ENCODE assay signal across 9 cellular contexts in the genomic region with DNA sequence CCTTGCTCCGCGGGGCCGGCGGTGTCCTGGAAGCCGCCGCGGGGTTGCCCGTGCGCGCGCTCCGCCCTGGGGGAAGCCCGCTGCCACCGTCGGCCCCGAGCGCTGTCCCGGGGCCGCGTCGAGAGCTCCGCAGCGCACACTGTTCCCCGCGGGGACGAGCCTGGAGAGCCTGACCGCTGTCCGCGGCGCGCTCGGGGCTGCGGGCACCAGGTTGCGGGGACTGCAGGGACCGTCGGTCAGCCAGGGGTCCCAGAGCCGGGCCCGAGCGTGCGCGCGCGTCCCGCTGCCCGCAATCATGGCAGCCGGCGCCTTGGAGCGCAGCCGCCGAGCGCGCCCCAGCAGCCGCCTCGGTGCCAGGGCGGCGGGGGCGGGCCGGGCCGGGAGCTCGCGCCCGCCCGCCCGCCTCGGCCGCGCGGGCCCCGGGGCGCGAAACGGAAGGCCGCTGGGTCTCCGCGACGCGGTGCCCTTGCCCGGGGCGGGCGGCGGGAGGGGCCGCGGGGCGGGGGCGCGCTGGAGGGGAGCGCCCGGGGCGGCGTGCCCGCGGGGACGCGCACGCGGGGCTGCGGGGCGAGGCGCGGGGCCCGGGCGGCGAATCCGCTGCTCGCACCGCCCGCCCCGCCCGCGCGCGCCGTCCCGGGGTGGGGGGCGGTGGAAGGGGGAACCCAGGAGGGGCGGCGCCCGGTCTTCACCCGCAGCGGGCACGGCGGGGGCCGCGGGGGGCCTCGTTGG.
DNase-seq lines count a peak whose midpoint lies in the region; ATAC-seq and TF ChIP-seq lines count a peak whose summit lies in the region.
"Had no signal": no experiment of that assay in that cellular context is flagged by ENCODE, and none has a peak within 500 bp of the region (broad histone marks: within the 10 kb centered on the region; RNA-seq: fewer than 3 reads in every experiment).

No MANE protein-coding gene starts in this region.

- H3K4me1 ChIP-seq in BLaER1: peaks cover 72% of the 10 kb centered on the region
- peaks cover 51% of the 10 kb centered on the region for H3K4me1 ChIP-seq in OCI-LY3 (ENCODE audit: low read length)
- peaks cover 6 to 78% (median 57%) of the 10 kb centered on the region in 9 donors for H3K4me1 ChIP-seq in heart right ventricle
- peaks cover 2% of the 10 kb centered on the region for H3K4me1 ChIP-seq in parathyroid adenoma

- H3K27me3 ChIP-seq in BLaER1 (peaks cover 100% of the 10 kb centered on the region), OCI-LY3 (ENCODE audit: low read depth, low read length) (no peaks in the 10 kb centered on the region), heart right ventricle (no peaks in the 10 kb centered on the region), parathyroid adenoma (ENCODE audit: control insufficient read depth, insufficient read depth, low read length) (no peaks in the 10 kb centered on the region)

- H3K9ac ChIP-seq in BLaER1: peak overlapping the region; percentile 90
- H3K9ac ChIP-seq in OCI-LY3 (ENCODE audit: low read length): peak overlapping the region; percentile 93
- peak overlapping the region; percentile 43 for H3K9ac ChIP-seq in parathyroid adenoma

- intact Hi-C loops in heart right ventricle (cut with DNase I): loop anchor here in 7 of 10 donors (5.0 to 10.0 kb wide), 5 partner anchors 34 to 64 kb away; no protein-coding TSS in a partner anchor

- H3K27ac ChIP-seq in BLaER1: peak overlapping the region; percentile 95
- H3K27ac ChIP-seq in OCI-LY3 (ENCODE audit: low read length): peak overlapping the region; percentile 89
- H3K27ac ChIP-seq in heart right ventricle: peak overlapping the region; percentile 98 to 100 (median 100)
- peak overlapping the region; percentile 85 for H3K27ac ChIP-seq in parathyroid adenoma

- H4K20me1 ChIP-seq in BLaER1 (peaks cover 65% of the 10 kb centered on the region), OCI-LY3 (ENCODE audit: insufficient read depth, low read length) (peaks cover 18% of the 10 kb centered on the region)

- H2AFZ ChIP-seq in OCI-LY3 (ENCODE audit: low read depth, low read length) (no peak overlapping the region; the same call in 1 of the 2 replicates), parathyroid adenoma (peak overlapping the region; percentile 23)

- TF ChIP-seq CTCF in OCI-LY3 (IDR thresholded peaks at IDR 0.05; ENCODE audit: low read depth, low read length): no peak
- no peak for TF ChIP-seq CTCF in heart right ventricle (IDR thresholded peaks at IDR 0.05)
- TF ChIP-seq CTCF in parathyroid adenoma (IDR thresholded peaks at IDR 0.05): no peak

- peak; percentile 72 for DNase-seq in activated naive CD4-positive, alpha-beta T cell treated with anti-CD3 and anti-CD28 coated beads, Interleukin-2, amount 50 U/mL, for 16 hours
- peak in 1 of 2 donors; percentile 78 for DNase-seq in heart right ventricle

- peaks cover 82% of the 10 kb centered on the region for H3K79me2 ChIP-seq in OCI-LY3 (ENCODE audit: low read length)
- H3K79me2 ChIP-seq in parathyroid adenoma: peaks cover 26% of the 10 kb centered on the region

- H3K36me3 ChIP-seq in BLaER1: no peaks in the 10 kb centered on the region
- peaks cover 4% of the 10 kb centered on the region for H3K36me3 ChIP-seq in OCI-LY3 (replicated peaks; ENCODE audit: low read depth, low read length)
- peaks cover 0 to 21% (median 0%) of the 10 kb centered on the region in 9 donors for H3K36me3 ChIP-seq in heart right ventricle
- H3K36me3 ChIP-seq in parathyroid adenoma (ENCODE audit: control insufficient read depth, insufficient read depth, low read length): no peaks in the 10 kb centered on the region

- H3K9me3 ChIP-seq in BLaER1 (no peaks in the 10 kb centered on the region), OCI-LY3 (ENCODE audit: insufficient read depth, low read length) (no peaks in the 10 kb centered on the region), heart right ventricle (no peaks in the 10 kb centered on the region), parathyroid adenoma (ENCODE audit: control insufficient read depth, low read length) (no peaks in the 10 kb centered on the region)

- H3K4me2 ChIP-seq in BLaER1 (peak overlapping the region; percentile 80), OCI-LY3 (ENCODE audit: low read length) (peak overlapping the region; percentile 99), parathyroid adenoma (ENCODE audit: low read length) (peak overlapping the region; percentile 76)

- WGBS in heart right ventricle, 2 donors: 1% methylated on average over 83 to 123 of the region's 125 CpGs

- H3K4me3 ChIP-seq in BLaER1 (peak overlapping the region; percentile 76), OCI-LY3 (ENCODE audit: low read length) (peak overlapping the region; percentile 86), heart right ventricle (peak overlapping the region; percentile 85 to 98 (median 91)), parathyroid adenoma (ENCODE audit: low read depth, low read length) (peak overlapping the region; percentile 67)
- H3K4me3 ChIP-seq: K562 had no signal

- peak; percentile 36 for ATAC-seq in GM21381 (IDR thresholded peaks at IDR 0.05; ENCODE audit: unreplicated experiment)
- ATAC-seq in heart right ventricle: peak; percentile 5 to 64 (median 32)
- ATAC-seq in GM19035 (IDR thresholded peaks at IDR 0.05; ENCODE audit: unreplicated experiment): no peak
- ATAC-seq in HG03159 (IDR thresholded peaks at IDR 0.05; ENCODE audit: unreplicated experiment): no peak
- ATAC-seq: K562 had no signal

Comparison
In these comparisons a context has a peak if more than half of its experiments do, and no peak if none do; other contexts are left out.
1. H3K9ac ChIP-seq: peak in every context shown above with its lines; median percentile 93 in OCI-LY3; 90 in BLaER1; 43 in parathyroid adenoma.
2. ATAC-seq: peak in GM21381 (single experiment) and heart right ventricle (8 of 8); none in GM19035 (single experiment) and HG03159 (single experiment).
3. Peak in every context shown above with its lines, with median percentiles within 50 percentile points of each other: H3K27ac ChIP-seq, H3K4me2 ChIP-seq and H3K4me3 ChIP-seq.